In genomic region chr18:46917808-46918600, GRCh38 we compare ENCODE assay signal across 8 cellular contexts. TPM values are rescaled to one million over a fixed set of nuclear protein-coding genes. Genes with fewer than 3 reads are reported as not detected.
A peak's percentile ranks its signal among the peaks of the same experiment; 100 is the strongest.
DNase-seq lines count a peak whose midpoint lies in the region; ATAC-seq and TF ChIP-seq lines count a peak whose summit lies in the region.

No MANE protein-coding gene starts in this region.

- H3K9me3 ChIP-seq in endodermal cell (ENCODE audit: control insufficient read depth, low read length) (no peaks in the 10 kb centered on the region), mucosa of stomach (ENCODE audit: control insufficient read depth, low read length) (no peaks in the 10 kb centered on the region)

- 42 to 49% methylated on average over 28 to 33 of the region's 33 CpGs for WGBS in endodermal cell (ENCODE audit: insufficient coverage in 1 of 2, insufficient read length in 1 of 2), 2 experiments
- 23% methylated on average over 33 of the region's 33 CpGs for WGBS in urinary bladder

- ATAC-seq in HG03280 (IDR thresholded peaks at IDR 0.05; ENCODE audit: unreplicated experiment) = peak; percentile 16

- peak; percentile 33 for DNase-seq in AG20443 (ENCODE audit: low spot score)
- peak; percentile 52 for DNase-seq in GM12865 (ENCODE audit: low read depth)
- no peak for DNase-seq in T-helper 2 cell treated with Interferon-gamma antibody and Interleukin-4, amounts not matched to agents 5 μg/mL and 100 μg/mL, for 36 hours (ENCODE audit: low spot score)
- peak; percentile 81 for DNase-seq in endodermal cell
- DNase-seq in HK-2 (ENCODE audit: unreplicated experiment) = no peak

- H3K27me3 ChIP-seq in endodermal cell (ENCODE audit: control insufficient read depth, insufficient read depth, low read length, poor library complexity, severe bottlenecking) (no peaks in the 10 kb centered on the region), mucosa of stomach (ENCODE audit: control insufficient read depth, insufficient read depth, low read length) (no peaks in the 10 kb centered on the region)

- no peaks in the 10 kb centered on the region for H3K4me1 ChIP-seq in endodermal cell (ENCODE audit: control insufficient read depth, insufficient read depth, low read length)
- peaks cover 6% of the 10 kb centered on the region for H3K4me1 ChIP-seq in mucosa of stomach (ENCODE audit: control insufficient read depth, insufficient read depth, low read length)
- H3K4me1 ChIP-seq in urinary bladder (ENCODE audit: insufficient read depth) = no peaks in the 10 kb centered on the region

- no peaks in the 10 kb centered on the region for H3K9me3 Mint-ChIP-seq in T-helper 2 cell treated with Interferon-gamma antibody and Interleukin-4, amounts not matched to agents 5 μg/mL and 100 μg/mL, for 36 hours
- H3K9me3 Mint-ChIP-seq in endodermal cell = no peaks in the 10 kb centered on the region

- TF ChIP-seq CTCF in GM12865 (IDR thresholded peaks at IDR 0.05; ENCODE audit: insufficient read depth, low read depth, low read length, missing control alignments) (no peak), endodermal cell (conservative IDR thresholded peaks at IDR 0.05) (no peak)

- H3K27ac ChIP-seq in endodermal cell (ENCODE audit: low read depth, low read length) (peak overlapping the region; percentile 70), urinary bladder (ENCODE audit: low read depth) (peak overlapping the region; percentile 90)

- H3K36me3 ChIP-seq in endodermal cell (ENCODE audit: control insufficient read depth, insufficient read depth, low read length) (no peaks in the 10 kb centered on the region), mucosa of stomach (ENCODE audit: control insufficient read depth, insufficient read depth, low read length) (no peaks in the 10 kb centered on the region), urinary bladder (ENCODE audit: insufficient read depth) (no peaks in the 10 kb centered on the region)

- H3K27ac Mint-ChIP-seq in T-helper 2 cell treated with Interferon-gamma antibody and Interleukin-4, amounts not matched to agents 5 μg/mL and 100 μg/mL, for 36 hours = peak overlapping the region; percentile 70
- peak overlapping the region; percentile 89 for H3K27ac Mint-ChIP-seq in endodermal cell

- H3K4me3 Mint-ChIP-seq in T-helper 2 cell treated with Interferon-gamma antibody and Interleukin-4, amounts not matched to agents 5 μg/mL and 100 μg/mL, for 36 hours = peak overlapping the region; percentile 81
- H3K4me3 Mint-ChIP-seq in endodermal cell = peak overlapping the region; percentile 82

- no peaks in the 10 kb centered on the region for H3K27me3 Mint-ChIP-seq in T-helper 2 cell treated with Interferon-gamma antibody and Interleukin-4, amounts not matched to agents 5 μg/mL and 100 μg/mL, for 36 hours (ENCODE audit: low read depth)
- H3K27me3 Mint-ChIP-seq in endodermal cell (ENCODE audit: insufficient read depth) = no peaks in the 10 kb centered on the region

- peaks cover 34% of the 10 kb centered on the region for H3K4me1 Mint-ChIP-seq in T-helper 2 cell treated with Interferon-gamma antibody and Interleukin-4, amounts not matched to agents 5 μg/mL and 100 μg/mL, for 36 hours (ENCODE audit: low read depth)
- peaks cover 44% of the 10 kb centered on the region for H3K4me1 Mint-ChIP-seq in endodermal cell

- H3K36me3 Mint-ChIP-seq in T-helper 2 cell treated with Interferon-gamma antibody and Interleukin-4, amounts not matched to agents 5 μg/mL and 100 μg/mL, for 36 hours (ENCODE audit: low read depth) = no peaks in the 10 kb centered on the region
- H3K36me3 Mint-ChIP-seq in endodermal cell (ENCODE audit: low read depth) = no peaks in the 10 kb centered on the region

- peak overlapping the region; percentile 94 for H3K4me3 ChIP-seq in GM12865 (ENCODE audit: low read depth, low read length)
- peak overlapping the region; percentile 83 for H3K4me3 ChIP-seq in endodermal cell (ENCODE audit: low read length)
- peak overlapping the region; percentile 77 for H3K4me3 ChIP-seq in mucosa of stomach (ENCODE audit: low read length)
- peak overlapping the region; percentile 98 for H3K4me3 ChIP-seq in urinary bladder (ENCODE audit: low read depth, low read length)

- H3K9ac ChIP-seq in endodermal cell (ENCODE audit: extremely low read depth, low read length, poor library complexity, severe bottlenecking) (no peak overlapping the region), mucosa of stomach (ENCODE audit: low read length) (peak overlapping the region; percentile 86)

RNA-seq across cellular contexts. Expression of gene KATNAL2, which starts 0.6 kb away (rescaled TPM):
- total RNA-seq in endodermal cell = 1 to 10 TPM; 4.2 to 6.4 TPM
- polyA plus RNA-seq in endodermal cell (2013, experiment 1 of 2) = 11.4 TPM
- polyA plus RNA-seq in endodermal cell (2013, experiment 2 of 2) = 10.4 TPM
- total RNA-seq in urinary bladder = 4.4 TPM
- polyA plus RNA-seq in urinary bladder = 1.8 TPM

RNA-seq across cellular contexts. Expression of gene PIAS2, which starts 0.7 kb away (rescaled TPM):
- total RNA-seq in endodermal cell (10 to 100 TPM; 34.8 to 52.0 TPM), urinary bladder (75.4 TPM)
- polyA plus RNA-seq in endodermal cell (2013, experiment 1 of 2) = 23.4 TPM
- polyA plus RNA-seq in endodermal cell (2013, experiment 2 of 2) = 19.3 TPM
- polyA plus RNA-seq in urinary bladder = 9.6 TPM

Comparison
In these comparisons a context has a peak if more than half of its experiments do, and no peak if none do; other contexts are left out.
1. DNase-seq: peak in AG20443 (single experiment), GM12865 (single experiment) and endodermal cell (single experiment); none in T-helper 2 cell treated with Interferon-gamma antibody and Interleukin-4, amounts not matched to agents 5 μg/mL and 100 μg/mL, for 36 hours (single experiment) and HK-2 (single experiment).
2. Peak in every context shown above with its lines, with median percentiles within 50 percentile points of each other: H3K4me3 ChIP-seq.